Comparison of ENCODE assay signal across 8 cellular contexts in the genomic region with DNA sequence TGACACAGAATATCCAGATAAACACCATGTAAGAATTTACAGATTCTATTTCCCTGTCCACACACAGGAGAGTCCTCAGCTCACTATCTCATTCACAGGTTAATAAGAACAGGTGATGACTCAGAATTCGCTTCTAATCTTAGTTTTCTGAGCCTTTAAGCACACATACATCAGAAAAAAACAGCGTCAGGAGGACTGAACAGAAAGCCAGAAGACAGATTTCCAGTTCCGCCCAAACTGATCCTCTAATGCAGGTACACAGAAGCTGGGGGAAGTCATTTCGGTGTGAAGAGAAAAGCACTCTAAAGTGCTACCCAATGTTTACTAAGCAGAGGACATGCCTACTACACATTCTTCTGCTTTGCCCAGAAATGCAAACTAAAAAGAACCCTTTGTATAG. TPM values are rescaled to one million over a fixed set of nuclear protein-coding genes. Genes with fewer than 3 reads are reported as not detected.
A peak's percentile ranks its signal among the peaks of the same experiment; 100 is the strongest.
DNase-seq lines count a peak whose midpoint lies in the region; ATAC-seq, FAIRE-seq and TF ChIP-seq lines count a peak whose summit lies in the region.

No MANE protein-coding gene starts in this region.

- DNase-seq in LoVo (ENCODE audit: low spot score): peak; percentile 65
- DNase-seq in H1 (ENCODE audit: low read depth in 1 of 2, low spot score in 2 of 2): no peak
- DNase-seq in Kasumi-1 (lab: John Stamatoyannopoulos, UW): no peak
- no peak for DNase-seq in 8988T
- DNase-seq in BE2C: no peak
- DNase-seq in NCI-H2171 treated with DMSO at 0.1 percent for 48 hours (lab: John Stamatoyannopoulos, UW): no peak

- H3K27me3 ChIP-seq in H1 (replicated peaks in 1 of 4; ENCODE audit: control insufficient read depth in 3 of 4, extremely low read depth in 1 of 4, insufficient read depth in 3 of 4, low read length in 3 of 4) (no peaks in the 10 kb centered on the region; a peak in 1 of 7 replicates), neutrophil (peaks cover 22% of the 10 kb centered on the region), BE2C (peaks cover 35% of the 10 kb centered on the region)

- TF ChIP-seq EP300 in H1 (IDR thresholded peaks at IDR 0.05; ENCODE audit: borderline replicate concordance in 1 of 2, low read depth in 2 of 2, low read length in 2 of 2): no peak

- H2BK20ac ChIP-seq in H1 (ENCODE audit: low read length): no peak overlapping the region

- no peak for TF ChIP-seq RAD21 in H1 (IDR thresholded peaks at IDR 0.05 in 1 of 2, conservative IDR thresholded peaks at IDR 0.05 in 1 of 2; ENCODE audit: low read depth in 2 of 2, low read length in 2 of 2)

- H4K20me1 ChIP-seq in H1 (replicated peaks in 1 of 2; ENCODE audit: control insufficient read depth in 1 of 2, insufficient read depth in 2 of 2, low read length in 2 of 2): peaks cover 4 to 10% of the 10 kb centered on the region in 2 experiments

- H3K4me3 ChIP-seq in H1 (ENCODE audit: extremely low read depth in 1 of 4, insufficient read depth in 2 of 4, low read depth in 3 of 4, low read length in 4 of 4) (peak overlapping the region; percentile 66 to 99 (median 98); a peak in 6 of 8 replicates), neutrophil (ENCODE audit: low read depth in 1 of 2, low read length in 1 of 2) (peak overlapping the region; percentile 97), BE2C (ENCODE audit: low read depth, low read length) (no peak overlapping the region)

- peaks cover 3 to 24% (median 21%) of the 10 kb centered on the region in 4 experiments; a peak in 6 of 7 replicates for H3K4me1 ChIP-seq in H1 (replicated peaks in 1 of 4; ENCODE audit: control insufficient read depth in 3 of 4, insufficient read depth in 4 of 4, low read length in 3 of 4)
- peaks cover 44 to 50% of the 10 kb centered on the region in 2 experiments for H3K4me1 ChIP-seq in neutrophil (ENCODE audit: control insufficient read depth in 1 of 2, insufficient read depth in 1 of 2, low read depth in 1 of 2, low read length in 1 of 2)
- H3K4me1 ChIP-seq in BE2C: no peaks in the 10 kb centered on the region

- no peak overlapping the region for H3K18ac ChIP-seq in H1 (ENCODE audit: extremely low read depth, low read length)

- no peak overlapping the region for H3K4ac ChIP-seq in H1 (replicated peaks; ENCODE audit: insufficient read length, low read depth, low read length)

- no peak for TF ChIP-seq POLR2A in H1 (IDR thresholded peaks at IDR 0.05; ENCODE audit: control extremely low read depth in 1 of 2, low read depth in 2 of 2, low read length in 2 of 2)

- no peak overlapping the region for H2BK5ac ChIP-seq in H1 (ENCODE audit: low read depth, low read length)

- H3K79me2 ChIP-seq in H1 (ENCODE audit: control insufficient read depth in 1 of 2, insufficient read depth in 2 of 2, low read length in 2 of 2): peaks cover 23 to 63% of the 10 kb centered on the region in 2 experiments

- peak; percentile 41 for ATAC-seq in GM18873 (IDR thresholded peaks at IDR 0.05; ENCODE audit: low FRiP score, unreplicated experiment)

- no peak overlapping the region for H3K56ac ChIP-seq in H1 (replicated peaks; ENCODE audit: insufficient read length, low read depth, low read length)

- no peak overlapping the region for H4K5ac ChIP-seq in H1 (ENCODE audit: insufficient read length, low read depth, low read length)

- no peak overlapping the region for H4K8ac ChIP-seq in H1 (ENCODE audit: extremely low read depth, insufficient read depth, low read length)

- no peak overlapping the region for H3K14ac ChIP-seq in H1 (ENCODE audit: insufficient read length)

- H2AFZ ChIP-seq in H1 (ENCODE audit: low read length): no peak overlapping the region

- H2BK120ac ChIP-seq in H1 (replicated peaks; ENCODE audit: low read depth, low read length): no peak overlapping the region

- peaks cover 3% of the 10 kb centered on the region; the same call in 1 of the 2 replicates for H3K79me1 ChIP-seq in H1 (ENCODE audit: low read depth, low read length)

- H2AK5ac ChIP-seq in H1 (ENCODE audit: low read depth, low read length): no peak overlapping the region

- H3K23me2 ChIP-seq in H1 (ENCODE audit: low read depth, low read length): peaks cover 9% of the 10 kb centered on the region; the same call in 1 of the 2 replicates

- POLR2A ChIA-PET in H1 (lab: Charles Lee; ENCODE audit: partially characterized antibody): interaction anchor here (0.8 to 3.8 kb wide), 18 partner anchors 9 to 209 kb away, joined by 3 to 21 read pairs (median 4); no protein-coding TSS in a partner anchor

- CTCF ChIA-PET in H1 (lab: Charles Lee; ENCODE audit: partially characterized antibody): interaction anchor here (0.6 to 2.0 kb wide), 10 partner anchors 16 to 1028 kb away, joined by 3 to 9 read pairs (median 3); no protein-coding TSS in a partner anchor

- H2BK12ac ChIP-seq in H1 (ENCODE audit: low read depth, low read length): no peak overlapping the region; the same call in 1 of the 2 replicates

- no peak overlapping the region for H2BK15ac ChIP-seq in H1 (ENCODE audit: low read length)

- peak overlapping the region in 2 of 4 experiments; percentile 3 to 66; a peak in 2 of 7 replicates for H3K9ac ChIP-seq in H1 (replicated peaks in 1 of 4; ENCODE audit: extremely low read depth in 1 of 4, low read depth in 3 of 4, low read length in 3 of 4)

- FAIRE-seq in H1 (lab: Jason Lieb, UNC): peak; percentile 42

- peak overlapping the region; percentile 80 to 82 for H3K4me2 ChIP-seq in H1 (ENCODE audit: insufficient read depth in 1 of 2, low read depth in 2 of 2, low read length in 2 of 2)

- H3K36me3 ChIP-seq in H1 (ENCODE audit: control insufficient read depth in 2 of 4, insufficient read depth in 4 of 4, low read length in 3 of 4): no peaks in the 10 kb centered on the region
- no peaks in the 10 kb centered on the region for H3K36me3 ChIP-seq in neutrophil
- H3K36me3 ChIP-seq in BE2C: no peaks in the 10 kb centered on the region

- no peak overlapping the region for H3K27ac ChIP-seq in H1 (ENCODE audit: low read depth, low read length)
- H3K27ac ChIP-seq in neutrophil: peak overlapping the region; percentile 95

- 45% methylated on average over 4 of the region's 4 CpGs; no CpG with 5 or more reads in 1 of the 2 experiments for WGBS in H1 (ENCODE audit: extremely low coverage in 1 of 2, insufficient coverage in 1 of 2, insufficient read length in 1 of 2, insufficient replicate concordance in 2 of 2, low coverage in 1 of 2, low lambda C conversion rate in 2 of 2, missing lambda C conversion rate in 1 of 2), 2 experiments

- H3K9me3 ChIP-seq in H1 (ENCODE audit: insufficient read depth in 2 of 2, low read depth in 1 of 2, low read length in 1 of 2): no peaks in the 10 kb centered on the region
- H3K9me3 ChIP-seq in neutrophil: no peaks in the 10 kb centered on the region
- no peaks in the 10 kb centered on the region for H3K9me3 ChIP-seq in BE2C

- TF ChIP-seq CTCF in H1 (IDR thresholded peaks at IDR 0.05; ENCODE audit: control extremely low read depth in 1 of 3, insufficient read depth in 1 of 3, low read depth in 1 of 3, low read length in 3 of 3): no peak
- TF ChIP-seq CTCF in neutrophil (IDR thresholded peaks at IDR 0.05): no peak
- TF ChIP-seq CTCF in BE2C (IDR thresholded peaks at IDR 0.05; ENCODE audit: low read depth, low read length): no peak

- no peak overlapping the region for H4K91ac ChIP-seq in H1 (replicated peaks; ENCODE audit: insufficient read length, low read length)

- H3K23ac ChIP-seq in H1 (ENCODE audit: insufficient read length): no peak overlapping the region

TF ChIP-seq in H1, 55 proteins besides CTCF, POLR2A, EP300 and RAD21:
- TF ChIP-seq EZH2 (IDR thresholded peaks at IDR 0.05; ENCODE audit: low read depth, low read length, severe bottlenecking) (no peak), CHD1 (IDR thresholded peaks at IDR 0.05; ENCODE audit: low read depth, low read length) (no peak), KDM4A (IDR thresholded peaks at IDR 0.05; ENCODE audit: low read depth, low read length, severe bottlenecking) (no peak), YY1 (IDR thresholded peaks at IDR 0.05; ENCODE audit: low read depth, low read length) (no peak)
- TF ChIP-seq, protein P1, sequence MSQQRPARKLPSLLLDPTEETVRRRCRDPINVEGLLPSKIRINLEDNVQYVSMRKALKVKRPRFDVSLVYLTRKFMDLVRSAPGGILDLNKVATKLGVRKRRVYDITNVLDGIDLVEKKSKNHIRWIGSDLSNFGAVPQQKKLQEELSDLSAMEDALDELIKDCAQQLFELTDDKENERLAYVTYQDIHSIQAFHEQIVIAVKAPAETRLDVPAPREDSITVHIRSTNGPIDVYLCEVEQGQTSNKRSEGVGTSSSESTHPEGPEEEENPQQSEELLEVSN (IDR thresholded peaks at IDR 0.05): no peak

RNA-seq across cellular contexts. Expression of a gene that starts 1.6 kb away (rescaled TPM):
- 46.0 and 52.1 TPM in 2 replicates for total RNA-seq in H1 (2021; fragmentation: NEBNext Ultra II Directional; extraction: Animal tissue kit (Norgen Biotek cat#: 25700))
- polyA plus RNA-seq in H1 (2011; rRNA removed): 25.2 and 30.8 TPM in 2 replicates
- polyA plus RNA-seq in H1 (2011; cell fraction: cytosol; rRNA removed): 34.9 TPM
- 64.9 TPM for polyA plus RNA-seq in H1 (2011; cell fraction: nucleus; rRNA removed)
- 24.5 to 33.5 TPM (median 30.2 TPM) in 4 replicates for polyA plus RNA-seq in H1 (2012, experiment 1 of 2)
- 2.1 TPM for polyA plus RNA-seq in H1 (2012, experiment 2 of 2)
- 36.3 TPM for polyA plus RNA-seq in H1 (2013, experiment 1 of 2)
- 40.1 TPM for polyA plus RNA-seq in H1 (2013, experiment 2 of 2)
- 140 and 161 TPM in 2 replicates for polyA minus RNA-seq in H1 (2011; rRNA and poly(A)+ RNA removed)
- 47.6 TPM for polyA minus RNA-seq in H1 (2011; cell fraction: cytosol; rRNA and poly(A)+ RNA removed)
- 155 TPM for polyA minus RNA-seq in H1 (2011; cell fraction: nucleus; rRNA and poly(A)+ RNA removed)
- 1.8 TPM for polyA plus RNA-seq in BE2C (2012; ENCODE audit: insufficient read depth, insufficient read length, low read depth)
